ENCODE assay signal across 13 cellular contexts in the genomic region with DNA sequence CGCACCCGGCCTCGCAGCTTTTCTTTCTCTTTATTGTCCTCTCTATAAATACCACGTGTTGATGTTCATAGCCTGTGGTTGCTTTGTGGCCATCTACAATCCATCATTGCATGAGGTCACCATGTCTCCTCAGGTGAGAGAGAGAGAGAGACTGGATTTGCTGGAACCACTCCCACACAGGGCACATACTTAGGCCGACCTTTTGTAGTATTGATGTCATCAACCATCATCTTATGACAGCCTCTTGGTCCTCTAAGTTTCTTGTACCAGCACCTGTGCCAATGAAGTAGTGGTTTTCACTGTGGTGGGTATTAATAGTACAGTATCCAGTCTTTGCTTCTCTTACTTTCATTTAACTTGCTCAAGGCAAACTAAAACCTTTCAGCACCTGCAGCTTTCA. TPM values are rescaled to one million over a fixed set of nuclear protein-coding genes. Genes with fewer than 3 reads are reported as not detected.
DNase-seq lines count a peak whose midpoint lies in the region; ATAC-seq, FAIRE-seq and TF ChIP-seq lines count a peak whose summit lies in the region.
"Had no signal": no experiment of that assay in that cellular context is flagged by ENCODE, and none has a peak within 500 bp of the region (broad histone marks: within the 10 kb centered on the region; RNA-seq: fewer than 3 reads in every experiment).

No MANE protein-coding gene starts in this region.

- POLR2A ChIA-PET in activated CD8-positive, alpha-beta T cell treated with anti-CD3 and anti-CD28 coated beads, Interleukin-2, amount 10 ng/mL, durations not matched to agents 7 days and 5 days (lab: Charles Lee): no interaction called here

- FAIRE-seq in GM12891 (lab: Jason Lieb, UNC): peak; percentile 23

- no peaks in the 10 kb centered on the region for H3K9me3 Mint-ChIP-seq in activated CD8-positive, alpha-beta T cell treated with anti-CD3 and anti-CD28 coated beads, Interleukin-2, amount 10 ng/mL, durations not matched to agents 7 days and 5 days (ENCODE audit: insufficient read depth)

- ATAC-seq in HG02623 (IDR thresholded peaks at IDR 0.05; ENCODE audit: unreplicated experiment): peak; percentile 47
- peak; percentile 37 for ATAC-seq in activated CD8-positive, alpha-beta T cell treated with anti-CD3 and anti-CD28 coated beads, Interleukin-2, amount 10 ng/mL, durations not matched to agents 7 days and 5 days
- no peak for ATAC-seq in HG02870 (IDR thresholded peaks at IDR 0.05; ENCODE audit: unreplicated experiment)

- peaks cover 8% of the 10 kb centered on the region for H3K27me3 Mint-ChIP-seq in activated CD8-positive, alpha-beta T cell treated with anti-CD3 and anti-CD28 coated beads, Interleukin-2, amount 10 ng/mL, durations not matched to agents 7 days and 5 days (ENCODE audit: low read depth)

- TF ChIP-seq POLR2A in GM12891 (IDR thresholded peaks at IDR 0.05; ENCODE audit: low read depth, low read length): no peak

- H3K4me3 Mint-ChIP-seq in activated CD8-positive, alpha-beta T cell treated with anti-CD3 and anti-CD28 coated beads, Interleukin-2, amount 10 ng/mL, durations not matched to agents 7 days and 5 days: no peak overlapping the region

- no peak for DNase-seq in GM12891 (ENCODE audit: insufficient read length, low spot score)
- peak; percentile 28 for DNase-seq in activated CD8-positive, alpha-beta T cell treated with anti-CD3 and anti-CD28 coated beads, Interleukin-2, amount 10 ng/mL, durations not matched to agents 7 days and 5 days
- peak; percentile 82 for DNase-seq in myocyte (ENCODE audit: low read depth)
- DNase-seq in amniotic stem cell (lab: John Stamatoyannopoulos, UW): no peak
- DNase-seq in stimulated activated naive CD4-positive, alpha-beta T cell treated with Interleukin-2 at 50 U/mL for 16 hours (lab: John Stamatoyannopoulos, UW): no peak
- no peak for DNase-seq in substantia nigra (lab: John Stamatoyannopoulos, UW)
- DNase-seq: activated CD8-positive, alpha-beta memory T cell treated with anti-CD3 and anti-CD28 coated beads, Interleukin-2, amount 50 U/mL, for 48 hours had no signal

- H3K27ac ChIP-seq in substantia nigra (ENCODE audit: low read depth, low read length, poor library complexity, severe bottlenecking): no peak overlapping the region
- H3K27ac ChIP-seq: coronary artery, SK-N-MC had no signal

- H3K4me1 Mint-ChIP-seq in activated CD8-positive, alpha-beta T cell treated with anti-CD3 and anti-CD28 coated beads, Interleukin-2, amount 10 ng/mL, durations not matched to agents 7 days and 5 days (ENCODE audit: low read depth): peaks cover 16% of the 10 kb centered on the region

- no peaks in the 10 kb centered on the region for H3K36me3 Mint-ChIP-seq in activated CD8-positive, alpha-beta T cell treated with anti-CD3 and anti-CD28 coated beads, Interleukin-2, amount 10 ng/mL, durations not matched to agents 7 days and 5 days (ENCODE audit: low read depth)

- CTCF ChIA-PET in activated CD8-positive, alpha-beta T cell treated with anti-CD3 and anti-CD28 coated beads, Interleukin-2, amount 10 ng/mL, durations not matched to agents 7 days and 5 days (lab: Charles Lee): interaction anchor here (1.0 kb wide), 1 partner anchor 46 kb away, joined by 3 read pairs; no protein-coding TSS in a partner anchor

- H3K27ac Mint-ChIP-seq in activated CD8-positive, alpha-beta T cell treated with anti-CD3 and anti-CD28 coated beads, Interleukin-2, amount 10 ng/mL, durations not matched to agents 7 days and 5 days: no peak overlapping the region

TF ChIP-seq in GM12891, 5 proteins besides CTCF, POLR2A, EP300 and RAD21:
- TF ChIP-seq PAX5 (IDR thresholded peaks at IDR 0.05; ENCODE audit: insufficient read depth, low read length, severe bottlenecking): no peak
- TF ChIP-seq POU2F2 (IDR thresholded peaks at IDR 0.05; ENCODE audit: low read depth, low read length): no peak
- TF ChIP-seq POLR2AphosphoS5 (IDR thresholded peaks at IDR 0.05; ENCODE audit: low read depth, low read length): no peak
- no peak for TF ChIP-seq SPI1 (IDR thresholded peaks at IDR 0.05; ENCODE audit: low read depth, low read length)
- TF ChIP-seq TAF1 (IDR thresholded peaks at IDR 0.05; ENCODE audit: low read depth, low read length): no peak

RNA-seq across cellular contexts. Expression of a gene that starts 22.8 kb away (rescaled TPM):
- polyA plus RNA-seq in GM12891 (2012; ENCODE audit: low read depth, missing spikeins): 0.23 TPM
- total RNA-seq in activated CD8-positive, alpha-beta T cell treated with anti-CD3 and anti-CD28 coated beads, Interleukin-2, amount 10 ng/mL, durations not matched to agents 7 days and 5 days: not detected
- 0.67 and 1.1 TPM in 2 replicates for total RNA-seq in myocyte
- 0.30 TPM for polyA plus RNA-seq in myocyte (2012)
- total RNA-seq: HT-29 had no signal

RNA-seq across cellular contexts. Expression of a gene that starts 31.2 kb away (rescaled TPM):
- 0.05 TPM for polyA plus RNA-seq in GM12891 (2012; ENCODE audit: low read depth, missing spikeins)
- not detected for total RNA-seq in activated CD8-positive, alpha-beta T cell treated with anti-CD3 and anti-CD28 coated beads, Interleukin-2, amount 10 ng/mL, durations not matched to agents 7 days and 5 days
- total RNA-seq in myocyte: 1.6 and 3.4 TPM in 2 replicates
- 0.19 TPM for polyA plus RNA-seq in myocyte (2012)
- total RNA-seq: H4 had no signal

RNA-seq across cellular contexts. Expression of a gene that starts 58.8 kb away (rescaled TPM):
- 2.6 TPM for polyA plus RNA-seq in GM12891 (2012; ENCODE audit: low read depth, missing spikeins)
- under 1 TPM in 1 of 2 experiments, not detected in 1; 0.18 TPM for total RNA-seq in activated CD8-positive, alpha-beta T cell treated with anti-CD3 and anti-CD28 coated beads, Interleukin-2, amount 10 ng/mL, durations not matched to agents 7 days and 5 days
- 38.0 and 38.4 TPM in 2 replicates for total RNA-seq in myocyte
- polyA plus RNA-seq in myocyte (2012): 59.1 TPM

Comparison
In these comparisons a context has a peak if more than half of its experiments do, and no peak if none do; other contexts are left out.
1. DNase-seq: peak in activated CD8-positive, alpha-beta T cell treated with anti-CD3 and anti-CD28 coated beads, Interleukin-2, amount 10 ng/mL, durations not matched to agents 7 days and 5 days (single experiment) and myocyte (single experiment); none in GM12891 (single experiment), amniotic stem cell (single experiment), stimulated activated naive CD4-positive, alpha-beta T cell treated with Interleukin-2 at 50 U/mL for 16 hours (single experiment) and substantia nigra (0 of 49).
2. RNA of a gene that starts 58.8 kb away (total RNA-seq): 38.0 to 38.4 TPM in myocyte; 0.18 TPM in activated CD8-positive, alpha-beta T cell treated with anti-CD3 and anti-CD28 coated beads, Interleukin-2, amount 10 ng/mL, durations not matched to agents 7 days and 5 days; every median in the first group is over 10 times any median in the second.